Comparison of ENCODE assay signal across 17 cellular contexts in the genomic region with DNA sequence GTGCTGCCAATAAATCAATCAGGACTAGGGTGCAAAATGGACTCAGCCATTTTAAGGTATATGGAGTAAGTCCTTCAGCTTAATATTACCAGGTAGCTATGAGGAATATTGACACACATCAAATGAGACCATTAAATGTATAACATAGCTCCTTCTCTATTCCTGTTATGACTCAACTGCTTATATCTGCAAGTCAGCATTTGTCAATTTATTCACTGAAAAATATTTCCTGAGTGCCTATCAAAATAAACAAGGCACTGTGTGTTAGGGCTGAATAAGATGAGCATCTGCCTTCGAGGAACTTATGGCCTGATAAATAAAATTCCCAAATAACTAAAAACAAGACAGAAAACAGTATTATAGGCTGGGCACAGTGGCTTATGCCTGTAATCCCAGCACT.
DNase-seq lines count a peak whose midpoint lies in the region; ATAC-seq and TF ChIP-seq lines count a peak whose summit lies in the region.
"Had no signal": no experiment of that assay in that cellular context is flagged by ENCODE, and none has a peak within 500 bp of the region (broad histone marks: within the 10 kb centered on the region; RNA-seq: fewer than 3 reads in every experiment).

No MANE protein-coding gene starts in this region.

- ATAC-seq in mucosa of descending colon: no peak

- no peaks in the 10 kb centered on the region for H4K20me1 ChIP-seq in MM.1S (ENCODE audit: insufficient read depth, low read length)

- DNase-seq in ELR (ENCODE audit: low read depth) (peak; percentile 55), MM.1S (no peak), choroid plexus epithelial cell (ENCODE audit: low read depth) (peak; percentile 52), osteocyte (ENCODE audit: extremely low spot score, unreplicated experiment) (no peak), mucosa of descending colon (no peak), MV-4-11 (lab: John Stamatoyannopoulos, UW) (no peak)
- no peak for DNase-seq in stimulated activated CD4-positive, alpha-beta T cell treated with anti-CD3 and anti-CD28 coated beads, Interleukin-1b, Interleukin-23, amount 100 ng/mL, for 48 hours
- DNase-seq: activated CD4-positive, alpha-beta T cell treated with anti-CD3 and anti-CD28 coated beads, Interleukin-2, amount 50 U/mL, for 1 hour; activated effector memory CD4-positive, alpha-beta T cell treated with Interleukin-2 at 50 U/mL for 16 hours; head of caudate nucleus; naive B cell; NCI-H2081; NCI-H82; stimulated activated CD4-positive, alpha-beta T cell treated with anti-CD3 and anti-CD28 coated beads, Interleukin-4, amount 100 ng/mL, for 1 hour had no signal

- H3K27me3 ChIP-seq in MM.1S (replicated peaks; ENCODE audit: insufficient read depth, low read length): no peaks in the 10 kb centered on the region
- H3K27me3 ChIP-seq: breast epithelium had no signal

- no peak overlapping the region for H3K9ac ChIP-seq in MM.1S (ENCODE audit: low read length)

- H3K4me3 ChIP-seq in MM.1S (ENCODE audit: low read length) (no peak overlapping the region), choroid plexus epithelial cell (ENCODE audit: low read depth, low read length) (no peak overlapping the region), mucosa of descending colon (no peak overlapping the region)
- H3K4me3 ChIP-seq: breast epithelium had no signal

- H3K27ac ChIP-seq in MM.1S (ENCODE audit: low read length): peak overlapping the region; percentile 23; the same call in 1 of the 2 replicates

- H3K4me1 ChIP-seq in MM.1S (ENCODE audit: low read length) (peaks cover 62% of the 10 kb centered on the region), mucosa of descending colon (ENCODE audit: low read depth) (no peaks in the 10 kb centered on the region)
- H3K4me1 ChIP-seq: breast epithelium had no signal

- no peaks in the 10 kb centered on the region for H3K9me3 Mint-ChIP-seq in osteocyte (ENCODE audit: unreplicated experiment)
- H3K9me3 Mint-ChIP-seq: naive B cell, type B pancreatic cell had no signal

- H3K36me3 Mint-ChIP-seq in osteocyte (ENCODE audit: unreplicated experiment): peaks cover 17% of the 10 kb centered on the region

- no peak overlapping the region for H3K4me3 Mint-ChIP-seq in osteocyte (ENCODE audit: unreplicated experiment)
- H3K4me3 Mint-ChIP-seq: naive B cell, type B pancreatic cell had no signal

- H3K79me2 ChIP-seq in MM.1S (ENCODE audit: low read length): peaks cover 84% of the 10 kb centered on the region

- TF ChIP-seq CTCF in MM.1S (IDR thresholded peaks at IDR 0.05; ENCODE audit: low read length): no peak
- TF ChIP-seq CTCF in choroid plexus epithelial cell (conservative IDR thresholded peaks at IDR 0.05; ENCODE audit: low read depth, low read length): no peak
- no peak for TF ChIP-seq CTCF in osteocyte (IDR thresholded peaks at IDR 0.05)
- no peak for TF ChIP-seq CTCF in mucosa of descending colon (IDR thresholded peaks at IDR 0.05)

- peaks cover 61% of the 10 kb centered on the region for H3K4me1 Mint-ChIP-seq in osteocyte (ENCODE audit: unreplicated experiment)

- H3K4me2 ChIP-seq in MM.1S (ENCODE audit: low read depth, low read length): 0 out of 2 replicates have a peak overlapping the region, but pooled peaks have one; percentile 1

- peak overlapping the region; percentile 87 for H3K27ac Mint-ChIP-seq in osteocyte (ENCODE audit: unreplicated experiment)
- H3K27ac Mint-ChIP-seq: naive B cell, type B pancreatic cell had no signal

- peaks cover 44% of the 10 kb centered on the region for H3F3A ChIP-seq in MM.1S (ENCODE audit: insufficient read depth, low read length)

- H2AFZ ChIP-seq in MM.1S (ENCODE audit: low read length): no peak overlapping the region

- no peaks in the 10 kb centered on the region for H3K27me3 Mint-ChIP-seq in osteocyte (ENCODE audit: unreplicated experiment)
- H3K27me3 Mint-ChIP-seq: CD4-positive, CD25-positive, alpha-beta regulatory T cell; naive B cell; type B pancreatic cell had no signal

- H3K9me3 ChIP-seq in MM.1S (replicated peaks; ENCODE audit: insufficient read depth, low read length) (no peaks in the 10 kb centered on the region), mucosa of descending colon (no peaks in the 10 kb centered on the region)
- H3K9me3 ChIP-seq: breast epithelium had no signal

- H3K36me3 ChIP-seq in MM.1S (replicated peaks; ENCODE audit: insufficient read depth, low read length) (peaks cover 4% of the 10 kb centered on the region; the same call in 1 of the 2 replicates), mucosa of descending colon (ENCODE audit: low read depth) (no peaks in the 10 kb centered on the region)
- H3K36me3 ChIP-seq: breast epithelium had no signal

- no peaks in the 10 kb centered on the region for H3K9me2 ChIP-seq in MM.1S (replicated peaks; ENCODE audit: insufficient read depth, low read length)

- intact Hi-C loops in mucosa of descending colon (cut with DNase I, micrococcal nuclease): no loop called here

Comparison
In these comparisons a context has a peak if more than half of its experiments do, and no peak if none do; other contexts are left out.
1. DNase-seq: peak in ELR (single experiment) and choroid plexus epithelial cell (single experiment); none in MM.1S (single experiment), osteocyte (single experiment), mucosa of descending colon (0 of 3), MV-4-11 (single experiment) and stimulated activated CD4-positive, alpha-beta T cell treated with anti-CD3 and anti-CD28 coated beads, Interleukin-1b, Interleukin-23, amount 100 ng/mL, for 48 hours (single experiment).